ENCODE assay signal across 16 cellular contexts in the genomic region with DNA sequence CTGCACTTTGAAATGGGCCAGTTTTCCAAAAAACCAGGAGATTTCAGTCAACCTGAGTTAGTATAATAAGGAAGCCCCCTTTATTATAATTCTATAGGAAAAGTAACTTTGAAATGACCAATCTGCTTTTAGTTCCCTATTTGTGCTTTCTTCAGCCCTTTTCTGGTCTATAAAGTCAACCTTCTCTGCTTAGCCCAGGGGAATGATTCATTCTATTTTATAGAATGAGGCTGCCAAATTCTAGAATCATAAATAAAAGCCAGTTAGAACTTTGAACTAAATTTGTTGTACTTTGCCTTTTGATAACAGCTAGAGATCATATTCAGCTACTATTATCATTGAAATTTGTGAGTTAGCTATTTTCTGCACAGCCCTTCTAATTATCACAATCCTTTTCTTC.
"Had no signal": no experiment of that assay in that cellular context is flagged by ENCODE, and none has a peak within 500 bp of the region (broad histone marks: within the 10 kb centered on the region; RNA-seq: fewer than 3 reads in every experiment).

No MANE protein-coding gene starts in this region.

- DNase-seq: activated CD4-positive, alpha-beta memory T cell treated with anti-CD3 and anti-CD28 coated beads, Interleukin-2, amount 10 ng/mL, durations not matched to agents 7 days and 5 days; activated CD4-positive, alpha-beta T cell treated with anti-CD3 and anti-CD28 coated beads for 1 hour; activated T-cell treated with anti-CD3 and anti-CD28 coated beads, Interleukin-2, amount 50 U/mL, for 48 hours; colonic mucosa; effector CD8-positive, alpha-beta T cell; glutamatergic neuron; left cardiac atrium; natural killer cell; occipital lobe; stimulated activated CD4-positive, alpha-beta T cell treated with anti-CD3 and anti-CD28 coated beads, Interleukin-4, amount 100 ng/mL, for 1 hour; stimulated activated CD8-positive, alpha-beta memory T cell treated with anti-CD3 and anti-CD28 coated beads, Interleukin-4, amount 100 ng/mL, for 48 hours; stimulated activated naive CD8-positive, alpha-beta T cell treated with anti-CD3 and anti-CD28 coated beads, Interleukin-15, Interleukin-2, amounts not matched to agents 100 U/mL and 50 U/mL, for 24 hours had no signal

- H3K27ac ChIP-seq: cardiac muscle cell, colonic mucosa had no signal

- ATAC-seq: left cardiac atrium; natural killer cell; sciatic nerve; stimulated activated naive CD8-positive, alpha-beta T cell treated with anti-CD3 and anti-CD28 coated beads, Interleukin-15, Interleukin-2, amounts not matched to agents 100 U/mL and 50 U/mL, for 24 hours had no signal

- H3K4me3 ChIP-seq: cardiac muscle cell, colonic mucosa, lung had no signal

- H3K9me3 ChIP-seq: colonic mucosa had no signal

- H3K36me3 ChIP-seq: colonic mucosa had no signal

- H3K27me3 ChIP-seq: cardiac muscle cell, colonic mucosa had no signal

- H3K4me1 ChIP-seq: colonic mucosa had no signal

- FAIRE-seq: astrocyte had no signal
